1 cellular context compared by ENCODE assay signal in genomic region chr12:64618953-64619590, GRCh38.
TF ChIP-seq lines count a peak whose summit lies in the region.

No MANE protein-coding gene starts in this region.

TF ChIP-seq in K562, 482 proteins besides CTCF, POLR2A, EP300 and RAD21 (continued from another document and continues in another):
- no peak for TF ChIP-seq E2F8 (IDR thresholded peaks at IDR 0.05; ENCODE audit: low read depth, partially characterized antibody)
- TF ChIP-seq SNRNP70 (optimal IDR thresholded peaks at IDR 0.05; ENCODE audit: low read depth, low read length): no peak
- no peak for TF ChIP-seq ZNF12 (CRISPR knock-in tag; IDR thresholded peaks at IDR 0.05)
- no peak for TF ChIP-seq ETV1 (tag; conservative IDR thresholded peaks at IDR 0.05; ENCODE audit: low read depth)
- no peak for TF ChIP-seq ZC3H8 (IDR thresholded peaks at IDR 0.05)
- TF ChIP-seq MYC (IDR thresholded peaks at IDR 0.05; ENCODE audit: low read depth, low read length): 0 out of 2 replicates have a peak, but pooled peaks have one; percentile 34
- TF ChIP-seq MYC (CRISPR knock-in tag; IDR thresholded peaks at IDR 0.05; ENCODE audit: borderline replicate concordance, low read depth): no peak
- TF ChIP-seq ZNF311 (CRISPR knock-in tag; IDR thresholded peaks at IDR 0.05): no peak
- TF ChIP-seq ZNF445 (CRISPR knock-in tag; IDR thresholded peaks at IDR 0.05; ENCODE audit: low read depth): no peak
- no peak for TF ChIP-seq ZSCAN29 (IDR thresholded peaks at IDR 0.05)
- TF ChIP-seq NELFE (IDR thresholded peaks at IDR 0.05; ENCODE audit: insufficient read depth, insufficient read length): no peak
- TF ChIP-seq HMBOX1 (IDR thresholded peaks at IDR 0.05): peak; percentile 63
- no peak for TF ChIP-seq NKRF (IDR thresholded peaks at IDR 0.05; ENCODE audit: borderline replicate concordance)
- no peak for TF ChIP-seq ZBTB43 (CRISPR knock-in tag; IDR thresholded peaks at IDR 0.05)
- peak; percentile 70 for TF ChIP-seq ATF7 (IDR thresholded peaks at IDR 0.05)
- no peak for TF ChIP-seq NRF1 (conservative IDR thresholded peaks at IDR 0.05 in 1 of 2, IDR thresholded peaks at IDR 0.05 in 1 of 2)
- peak; percentile 97 for TF ChIP-seq CEBPB (tag; IDR thresholded peaks at IDR 0.05)
- TF ChIP-seq POLR2AphosphoS2 (IDR thresholded peaks at IDR 0.05; ENCODE audit: low read length): no peak
- no peak for TF ChIP-seq ELK1 (CRISPR knock-in tag; IDR thresholded peaks at IDR 0.05)
- no peak for TF ChIP-seq ZNF24 (IDR thresholded peaks at IDR 0.05)
- TF ChIP-seq ZNF197 (CRISPR knock-in tag; IDR thresholded peaks at IDR 0.05; ENCODE audit: low read depth): no peak; the same call in 1 of the 2 replicates
- no peak for TF ChIP-seq HEY1 (CRISPR knock-in tag; IDR thresholded peaks at IDR 0.05; ENCODE audit: borderline replicate concordance)
- TF ChIP-seq ZNF561 (CRISPR knock-in tag; conservative IDR thresholded peaks at IDR 0.05): no peak
- TF ChIP-seq FOXP4 (CRISPR knock-in tag; IDR thresholded peaks at IDR 0.05; ENCODE audit: borderline replicate concordance): no peak
- no peak for TF ChIP-seq ZSCAN32 (CRISPR knock-in tag; IDR thresholded peaks at IDR 0.05)
- TF ChIP-seq MEF2A (IDR thresholded peaks at IDR 0.05; ENCODE audit: control insufficient read depth, low read depth, low read length): 0 out of 2 replicates have a peak, but pooled peaks have one; percentile 11
- no peak for TF ChIP-seq ZNF644 (tag; IDR thresholded peaks at IDR 0.05; ENCODE audit: low read depth)
- no peak for TF ChIP-seq COPS2 (conservative IDR thresholded peaks at IDR 0.05)
- no peak for TF ChIP-seq HOXB6 (CRISPR knock-in tag; IDR thresholded peaks at IDR 0.05; ENCODE audit: borderline replicate concordance)
- no peak for TF ChIP-seq OTX1 (CRISPR knock-in tag; IDR thresholded peaks at IDR 0.05)
- 0 out of 2 replicates have a peak, but pooled peaks have one; percentile 44 for TF ChIP-seq ZNF592 (IDR thresholded peaks at IDR 0.05)
- TF ChIP-seq ZNF134 (CRISPR knock-in tag; conservative IDR thresholded peaks at IDR 0.05): no peak
- no peak for TF ChIP-seq ARNT (IDR thresholded peaks at IDR 0.05)
- no peak for TF ChIP-seq ETV5 (CRISPR knock-in tag; IDR thresholded peaks at IDR 0.05; ENCODE audit: low read depth)
- TF ChIP-seq TRIM24 (IDR thresholded peaks at IDR 0.05): peak; percentile 72 to 74
- TF ChIP-seq CREBBP (IDR thresholded peaks at IDR 0.05; ENCODE audit: low read depth, low read length): no peak
- peak; percentile 92 for TF ChIP-seq SPI1 (IDR thresholded peaks at IDR 0.05; ENCODE audit: borderline replicate concordance, low read depth, low read length)
- TF ChIP-seq ZBTB17 (CRISPR knock-in tag; IDR thresholded peaks at IDR 0.05): no peak
- TF ChIP-seq SMARCA4 (IDR thresholded peaks at IDR 0.05): peak; percentile 90
- no peak for TF ChIP-seq ZNF780A (CRISPR knock-in tag; IDR thresholded peaks at IDR 0.05)
- no peak for TF ChIP-seq ZC3H11A (IDR thresholded peaks at IDR 0.05; ENCODE audit: low read depth, low read length)
- no peak for TF ChIP-seq ZNF354B (CRISPR knock-in tag; IDR thresholded peaks at IDR 0.05)
